Comparison of ENCODE assay signal across 11 cellular contexts in the genomic region with DNA sequence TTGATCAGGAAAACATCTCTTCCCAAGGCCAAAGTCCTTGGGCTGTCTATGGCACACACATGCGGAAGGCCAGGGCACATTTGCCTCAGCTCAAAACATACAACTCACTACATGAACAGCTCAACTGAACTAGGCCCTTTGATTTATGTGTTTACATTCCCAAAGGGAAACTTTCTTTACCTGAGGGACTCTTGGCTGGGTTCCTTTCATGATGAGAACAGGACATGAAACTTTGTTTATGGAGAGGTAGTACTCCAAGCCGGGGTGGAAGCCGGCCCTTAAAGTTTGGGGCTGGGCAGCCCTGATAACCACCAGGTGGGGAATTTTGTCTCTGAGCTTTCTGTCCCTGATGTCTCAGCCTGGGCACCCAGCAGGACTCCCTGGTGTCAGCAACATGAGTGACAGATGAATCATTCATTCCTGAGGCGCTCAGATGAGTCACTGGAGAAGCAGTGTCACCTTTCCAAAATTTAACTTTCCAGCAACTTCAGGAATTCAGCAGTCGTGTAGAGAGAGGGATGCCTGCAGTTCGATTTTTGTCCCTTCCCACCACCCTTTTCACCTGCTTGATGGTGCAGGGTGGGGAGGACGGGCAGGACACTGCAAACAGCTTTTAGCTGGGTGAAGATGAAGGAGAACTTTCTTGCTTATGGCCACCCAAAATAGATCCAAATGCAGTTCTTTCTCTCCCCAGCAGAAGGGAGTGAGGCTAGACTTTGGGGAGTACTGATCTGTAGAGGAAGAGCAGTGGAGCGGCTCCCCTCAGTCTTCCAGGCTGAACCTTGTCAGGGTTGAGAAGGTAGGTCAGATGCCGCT.
DNase-seq lines count a peak whose midpoint lies in the region; ATAC-seq lines count a peak whose summit lies in the region.
"Had no signal": no experiment of that assay in that cellular context is flagged by ENCODE, and none has a peak within 500 bp of the region (broad histone marks: within the 10 kb centered on the region; RNA-seq: fewer than 3 reads in every experiment).

No MANE protein-coding gene starts in this region.

- no peaks in the 10 kb centered on the region for H3K4me1 Mint-ChIP-seq in activated CD8-positive, alpha-beta memory T cell treated with anti-CD3 and anti-CD28 coated beads, Interleukin-2, amount 10 ng/mL, durations not matched to agents 7 days and 5 days

- no peaks in the 10 kb centered on the region for H3K36me3 Mint-ChIP-seq in activated CD8-positive, alpha-beta memory T cell treated with anti-CD3 and anti-CD28 coated beads, Interleukin-2, amount 10 ng/mL, durations not matched to agents 7 days and 5 days
- H3K36me3 Mint-ChIP-seq: activated naive CD4-positive, alpha-beta T cell treated with anti-CD3 and anti-CD28 coated beads, Interleukin-2, amount 50 U/mL, for 72 hours had no signal

- CTCF ChIA-PET in activated CD8-positive, alpha-beta memory T cell treated with anti-CD3 and anti-CD28 coated beads, Interleukin-2, amount 10 ng/mL, durations not matched to agents 7 days and 5 days (lab: Charles Lee): no interaction called here

- H3K27me3 Mint-ChIP-seq in activated CD8-positive, alpha-beta memory T cell treated with anti-CD3 and anti-CD28 coated beads, Interleukin-2, amount 10 ng/mL, durations not matched to agents 7 days and 5 days: no peaks in the 10 kb centered on the region

- DNase-seq in activated CD8-positive, alpha-beta memory T cell treated with anti-CD3 and anti-CD28 coated beads, Interleukin-2, amount 10 ng/mL, durations not matched to agents 7 days and 5 days: peak; percentile 8
- DNase-seq in activated CD8-positive, alpha-beta memory T cell treated with anti-CD3 and anti-CD28 coated beads, Interleukin-2, amount 50 U/mL, for 48 hours: no peak
- DNase-seq in SW 1271 (lab: John Stamatoyannopoulos, UW): peak; percentile 47 to 75
- DNase-seq in iPS-NIHi7 (ENCODE audit: extremely low spot score): peak; percentile 43
- peak; percentile 23 for DNase-seq in ureter (ENCODE audit: low spot score)
- no peak for DNase-seq in NCI-H526 treated with DMSO at 0.1 percent for 48 hours (lab: John Stamatoyannopoulos, UW)
- no peak for DNase-seq in GDM1 (lab: John Stamatoyannopoulos, UW)
- no peak for DNase-seq in activated CD4-positive, alpha-beta T cell treated with anti-CD3 and anti-CD28 coated beads, Interleukin-2, amount 50 U/mL, for 4 hours
- DNase-seq: GF-D8 had no signal

- ATAC-seq in activated CD8-positive, alpha-beta memory T cell treated with anti-CD3 and anti-CD28 coated beads, Interleukin-2, amount 10 ng/mL, durations not matched to agents 7 days and 5 days: no peak

- H3K9me3 Mint-ChIP-seq in activated CD8-positive, alpha-beta memory T cell treated with anti-CD3 and anti-CD28 coated beads, Interleukin-2, amount 10 ng/mL, durations not matched to agents 7 days and 5 days (ENCODE audit: low read depth): no peaks in the 10 kb centered on the region
- H3K9me3 Mint-ChIP-seq: activated naive CD4-positive, alpha-beta T cell treated with anti-CD3 and anti-CD28 coated beads, Interleukin-2, amount 50 U/mL, for 72 hours; nephron had no signal

- H3K27ac Mint-ChIP-seq in activated CD8-positive, alpha-beta memory T cell treated with anti-CD3 and anti-CD28 coated beads, Interleukin-2, amount 10 ng/mL, durations not matched to agents 7 days and 5 days: no peak overlapping the region
- H3K27ac Mint-ChIP-seq: activated naive CD4-positive, alpha-beta T cell treated with anti-CD3 and anti-CD28 coated beads, Interleukin-2, amount 50 U/mL, for 72 hours; nephron had no signal

- no peak overlapping the region for H3K4me3 Mint-ChIP-seq in activated CD8-positive, alpha-beta memory T cell treated with anti-CD3 and anti-CD28 coated beads, Interleukin-2, amount 10 ng/mL, durations not matched to agents 7 days and 5 days
- H3K4me3 Mint-ChIP-seq: nephron had no signal

Comparison
In these comparisons a context has a peak if more than half of its experiments do, and no peak if none do; other contexts are left out.
1. DNase-seq: peak in activated CD8-positive, alpha-beta memory T cell treated with anti-CD3 and anti-CD28 coated beads, Interleukin-2, amount 10 ng/mL, durations not matched to agents 7 days and 5 days (single experiment), SW 1271 (2 of 2), iPS-NIHi7 (single experiment) and ureter (single experiment); none in activated CD8-positive, alpha-beta memory T cell treated with anti-CD3 and anti-CD28 coated beads, Interleukin-2, amount 50 U/mL, for 48 hours (single experiment), NCI-H526 treated with DMSO at 0.1 percent for 48 hours (single experiment), GDM1 (single experiment) and activated CD4-positive, alpha-beta T cell treated with anti-CD3 and anti-CD28 coated beads, Interleukin-2, amount 50 U/mL, for 4 hours (0 of 2).